ENCODE assay signal across 8 cellular contexts in the genomic region with DNA sequence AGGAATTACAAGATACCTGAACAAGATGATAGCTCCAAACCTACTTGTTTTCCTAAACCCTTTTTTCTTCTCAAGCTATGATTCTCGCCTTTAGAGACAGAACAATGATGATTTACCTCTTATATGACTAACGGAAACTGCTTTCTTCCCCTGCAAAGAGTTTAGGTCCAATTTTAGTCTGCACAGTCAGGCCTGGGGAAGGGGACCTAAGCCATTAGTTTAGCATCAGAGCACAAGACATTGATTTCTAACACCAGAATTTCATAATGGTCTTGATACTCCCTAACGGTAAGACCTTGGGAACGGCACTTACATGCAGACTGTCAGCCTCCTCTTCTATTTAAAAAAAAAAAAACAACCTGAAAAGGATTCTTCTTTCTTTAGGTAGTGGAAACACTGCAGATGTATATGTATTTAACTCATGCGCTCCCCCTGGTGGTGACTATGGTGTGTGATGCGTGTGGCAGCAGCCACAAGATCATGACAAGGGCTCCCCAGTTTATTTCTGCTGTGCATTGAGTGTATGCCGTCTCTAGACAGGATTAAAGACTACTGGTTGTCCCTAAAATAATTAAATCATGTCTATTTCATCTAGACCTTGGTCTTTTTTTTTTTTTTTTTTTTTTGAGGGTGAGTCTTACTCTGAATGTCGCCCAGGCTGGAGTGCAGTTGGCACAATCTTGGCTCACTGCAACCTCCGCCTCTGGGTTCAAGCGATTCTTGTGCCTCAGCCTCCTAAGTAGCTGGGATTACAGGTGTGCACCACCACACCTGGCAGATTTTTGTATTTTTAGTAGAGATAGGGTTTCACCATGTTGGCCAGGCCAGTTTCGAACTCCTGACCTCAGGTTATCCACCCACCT. TPM values are rescaled to one million over a fixed set of nuclear protein-coding genes. Genes with fewer than 3 reads are reported as not detected.
DNase-seq lines count a peak whose midpoint lies in the region; ATAC-seq and TF ChIP-seq lines count a peak whose summit lies in the region.

No MANE protein-coding gene starts in this region.

- in situ Hi-C loops in HAP-1 (cut with MboI; ENCODE audit: low sequenced_read_pairs), result loop anchor here (5.0 to 10.0 kb wide), 2 partner anchors 90 to 182 kb away; no protein-coding TSS in a partner anchor

- ATAC-seq in left lobe of liver, result peak; percentile 98
- no peak for ATAC-seq in GM18505 (IDR thresholded peaks at IDR 0.05; ENCODE audit: unreplicated experiment)

- no peaks in the 10 kb centered on the region for H3K4me1 ChIP-seq in HAP-1

- H3K4me3 ChIP-seq in HAP-1, result no peak overlapping the region

- no peaks in the 10 kb centered on the region for H3K9me3 ChIP-seq in HAP-1

- TF ChIP-seq POLR2A in GM18505 (IDR thresholded peaks at IDR 0.05; ENCODE audit: borderline replicate concordance, extremely low read depth, insufficient read depth, insufficient read length), result no peak

- DNase-seq in AG08396 (ENCODE audit: low spot score), result peak; percentile 87
- DNase-seq in HAP-1 (ENCODE audit: low spot score in 2 of 2), result peak; percentile 60 to 94
- peak; percentile 87 for DNase-seq in NCI-H510A treated with DMSO at 0.1 percent for 48 hours (lab: John Stamatoyannopoulos, UW)
- peak; percentile 86 for DNase-seq in activated CD4-positive, CD25-positive, alpha-beta regulatory T cell treated with anti-CD3 and anti-CD28 coated beads, Interleukin-2, amount 50 U/mL, for 72 hours
- peak; percentile 90 for DNase-seq in cerebellar cortex (ENCODE audit: low spot score)
- peak; percentile 73 for DNase-seq in left lobe of liver (ENCODE audit: low spot score)
- DNase-seq in stimulated activated CD4-positive, alpha-beta T cell treated with anti-CD3 and anti-CD28 coated beads, Interleukin-4, amount 100 ng/mL, for 1 hour, result peak; percentile 87

- H3K36me3 ChIP-seq in HAP-1 (replicated peaks), result no peaks in the 10 kb centered on the region

- no peaks in the 10 kb centered on the region for H3K27me3 ChIP-seq in HAP-1 (ENCODE audit: low read depth)

RNA-seq across cellular contexts. Expression of a gene that starts 37.3 kb away (rescaled TPM):
- 19.9 TPM for total RNA-seq in left lobe of liver

RNA-seq across cellular contexts. Expression of a gene that starts 50.2 kb away (rescaled TPM):
- total RNA-seq in left lobe of liver, result 21.8 TPM

RNA-seq across cellular contexts. Expression of a gene that starts 57.2 kb away (rescaled TPM):
- 0.81 TPM for total RNA-seq in left lobe of liver
